8 cellular contexts compared by ENCODE assay signal in the genomic region with DNA sequence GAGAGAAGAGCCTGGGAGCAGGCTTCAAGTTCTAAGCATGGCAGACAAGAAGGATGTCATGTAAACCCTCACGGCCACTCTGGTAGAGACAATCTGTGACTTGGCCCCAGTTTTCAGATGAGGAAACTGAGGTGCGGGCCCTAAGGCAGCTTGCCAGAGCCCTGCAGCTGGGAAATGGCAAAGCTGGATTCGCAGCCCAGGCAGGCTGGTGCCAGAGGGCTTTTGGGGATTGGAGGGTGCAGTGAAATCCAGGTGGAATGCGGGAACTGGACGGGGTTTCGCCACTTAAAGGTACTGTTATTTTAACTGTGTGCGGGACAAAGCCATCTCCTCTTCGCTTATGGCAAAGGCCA. TPM values are rescaled to one million over a fixed set of nuclear protein-coding genes. Genes with fewer than 3 reads are reported as not detected.
DNase-seq lines count a peak whose midpoint lies in the region; ATAC-seq and TF ChIP-seq lines count a peak whose summit lies in the region.

No MANE protein-coding gene starts in this region.

- intact Hi-C loops in dorsolateral prefrontal cortex (cut with DNase I) (loop anchor here in 1 of 2 donors (5.0 kb wide), 1 partner anchor 55 kb away; a partner anchor contains a TSS), ovary (cut with DNase I) (loop anchor here in 1 of 4 donors (5.0 kb wide), 3 partner anchors 50 to 1595 kb away; a partner anchor contains a TSS)

- H3K27me3 ChIP-seq in BLaER1, result peaks cover 37% of the 10 kb centered on the region
- H3K27me3 ChIP-seq in MG63, result no peaks in the 10 kb centered on the region
- no peaks in the 10 kb centered on the region for H3K27me3 ChIP-seq in dorsolateral prefrontal cortex
- no peaks in the 10 kb centered on the region for H3K27me3 ChIP-seq in ovary

- DNase-seq in MG63 (peak; percentile 62), dorsolateral prefrontal cortex (no peak), ovary (no peak), pons (ENCODE audit: low spot score) (no peak), SIG-M5 (lab: John Stamatoyannopoulos, UW) (no peak)

- WGBS in ovary, 3 donors, result 6 to 8% (median 8%) methylated on average over 8 of the region's 8 CpGs

- H3K36me3 ChIP-seq in BLaER1 (no peaks in the 10 kb centered on the region), MG63 (no peaks in the 10 kb centered on the region), ovary (no peaks in the 10 kb centered on the region)

- ATAC-seq in HG03097 (IDR thresholded peaks at IDR 0.05; ENCODE audit: low FRiP score, unreplicated experiment) (no peak), HG03159 (IDR thresholded peaks at IDR 0.05; ENCODE audit: unreplicated experiment) (no peak)

- H3K4me1 ChIP-seq in BLaER1 (peaks cover 13% of the 10 kb centered on the region), ovary (ENCODE audit: insufficient read depth) (peaks cover 6% of the 10 kb centered on the region)

- TF ChIP-seq EP300 in ovary (IDR thresholded peaks at IDR 0.05), result no peak

- TF ChIP-seq CTCF in dorsolateral prefrontal cortex (IDR thresholded peaks at IDR 0.05 in 54 of 56, conservative IDR thresholded peaks at IDR 0.05 in 2 of 56; ENCODE audit: low read depth in 1 of 56, partially characterized antibody in 56 of 56) (no peak), ovary (IDR thresholded peaks at IDR 0.05) (no peak)

- H3K4me3 ChIP-seq in BLaER1, result no peak overlapping the region
- peak overlapping the region; percentile 57 for H3K4me3 ChIP-seq in MG63
- H3K4me3 ChIP-seq in dorsolateral prefrontal cortex, result peak overlapping the region in 54 of 59 donors; percentile 25 to 80 (median 61)
- H3K4me3 ChIP-seq in ovary, result peak overlapping the region; percentile 61

- H3K9me3 ChIP-seq in BLaER1 (no peaks in the 10 kb centered on the region), MG63 (no peaks in the 10 kb centered on the region), ovary (no peaks in the 10 kb centered on the region)

- TF ChIP-seq POLR2A in ovary (IDR thresholded peaks at IDR 0.05), result no peak

- H4K20me1 ChIP-seq in BLaER1, result no peaks in the 10 kb centered on the region

- H3K27ac ChIP-seq in BLaER1 (no peak overlapping the region), dorsolateral prefrontal cortex (peak overlapping the region in 48 of 59 donors; percentile 15 to 94 (median 85)), ovary (peak overlapping the region in 1 of 2 donors; percentile 86)

- H3K9ac ChIP-seq in BLaER1, result no peak overlapping the region

- peak overlapping the region; percentile 42; the same call in 1 of the 2 replicates for H3K4me2 ChIP-seq in BLaER1

RNA-seq across cellular contexts. Expression of a gene that starts 0.5 kb away (rescaled TPM):
- 0.13 TPM in 1 of 2 replicates, not detected in the other for total RNA-seq in MG63 (2014; rRNA removed; shearing (Covaris generic); ENCODE audit: low replicate concordance)
- total RNA-seq in dorsolateral prefrontal cortex (10 to 100 TPM in 7 of 120 experiments, 1 to 10 TPM in 113; 1.5 to 15.5 (median 5.1) TPM), ovary (1 to 10 TPM; 2.0 to 9.3 (median 5.4) TPM)
- 1 to 10 TPM in 1 of 2 donors, under 1 TPM in 1; 0.65 to 5.5 TPM for polyA plus RNA-seq in ovary

RNA-seq across cellular contexts. Expression of a gene that starts 15.5 kb away (rescaled TPM):
- total RNA-seq in MG63 (2014; rRNA removed; shearing (Covaris generic); ENCODE audit: low replicate concordance), result not detected in 2 replicates
- total RNA-seq in dorsolateral prefrontal cortex (100 to 1,000 TPM in 3 of 120 experiments, 10 to 100 TPM in 117; 15.8 to 117 (median 47.0) TPM), ovary (under 1 TPM in 3 of 7 donors, not detected in 4; 0.20 to 0.50 (median 0.37) TPM)
- polyA plus RNA-seq in ovary, result 1 to 10 TPM in 1 of 2 donors, under 1 TPM in 1; 0.65 to 1.6 TPM

RNA-seq across cellular contexts. Expression of a gene that starts 53.6 kb away (rescaled TPM):
- 1.0 and 1.3 TPM in 2 replicates for total RNA-seq in MG63 (2014; rRNA removed; shearing (Covaris generic); ENCODE audit: low replicate concordance)
- 10 to 100 TPM in 56 of 120 experiments, 1 to 10 TPM in 64; 5.7 to 18.1 (median 9.9) TPM for total RNA-seq in dorsolateral prefrontal cortex
- total RNA-seq in ovary, result 10 to 100 TPM in 2 of 7 donors, 1 to 10 TPM in 5; 6.8 to 11.8 (median 8.8) TPM
- polyA plus RNA-seq in ovary, result 1 to 10 TPM; 4.4 to 4.6 TPM

Comparison
In these comparisons a context has a peak if more than half of its experiments do, and no peak if none do; other contexts are left out.
1. RNA of a gene that starts 15.5 kb away (total RNA-seq): 15.8 to 117 TPM in dorsolateral prefrontal cortex; 0.20 to 0.50 TPM in ovary and not detected in MG63; every median in the first group is over 10 times any median in the second.